In the genomic region with DNA sequence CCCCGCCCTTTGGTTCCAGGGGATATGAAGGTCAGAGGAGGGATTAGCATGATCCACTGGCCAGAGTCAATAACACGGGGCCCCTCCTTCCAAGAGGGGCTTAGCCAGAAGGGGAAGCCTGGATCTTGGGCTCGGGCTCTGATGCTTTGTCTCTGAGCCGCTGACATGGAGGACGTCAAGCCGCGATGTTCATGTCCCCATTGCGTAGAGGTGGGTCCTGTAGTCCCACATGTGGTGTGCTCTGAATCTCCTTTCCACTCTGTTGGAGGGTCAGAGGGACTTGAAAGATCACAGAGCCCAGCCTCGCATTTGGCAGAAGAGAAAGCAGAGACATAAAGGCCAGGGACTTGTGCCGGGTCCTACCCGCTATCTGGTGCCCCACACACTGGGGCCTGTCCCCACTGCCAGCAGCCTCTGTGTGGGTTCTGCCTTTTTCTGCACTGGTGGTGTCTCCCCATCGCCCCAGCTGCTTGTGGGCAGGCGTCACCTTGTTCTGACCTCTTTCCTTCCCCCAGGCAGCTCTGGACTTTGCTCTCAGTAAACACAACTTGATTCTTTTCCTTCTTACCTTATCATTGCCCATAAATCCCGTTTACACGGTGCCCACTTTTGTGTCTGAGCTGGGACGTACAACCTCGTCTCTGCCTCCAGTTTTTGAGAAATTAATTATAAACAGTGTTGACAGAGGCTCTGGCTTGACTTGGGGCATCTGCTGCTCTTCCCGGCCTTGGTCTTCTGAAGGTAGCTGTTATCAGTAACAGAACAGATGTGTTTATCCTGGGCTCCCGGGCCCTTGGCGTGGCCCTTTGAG, we compare ENCODE assay signal across 19 cellular contexts. TPM values are rescaled to one million over a fixed set of nuclear protein-coding genes. Genes with fewer than 3 reads are reported as not detected.
DNase-seq lines count a peak whose midpoint lies in the region; ATAC-seq and TF ChIP-seq lines count a peak whose summit lies in the region.
"Had no signal": no experiment of that assay in that cellular context is flagged by ENCODE, and none has a peak within 500 bp of the region (broad histone marks: within the 10 kb centered on the region; RNA-seq: fewer than 3 reads in every experiment).

No MANE protein-coding gene starts in this region.

- H3K27ac ChIP-seq in A673 (ENCODE audit: low read depth, low read length, poor library complexity, severe bottlenecking) (peak overlapping the region; percentile 42), colonic mucosa (peak overlapping the region; percentile 72)
- H3K27ac ChIP-seq: left ventricle myocardium inferior had no signal

- H3K9me3 ChIP-seq in A673 (ENCODE audit: low read depth, low read length, poor library complexity, severe bottlenecking) (no peaks in the 10 kb centered on the region), colonic mucosa (no peaks in the 10 kb centered on the region), mucosa of stomach (ENCODE audit: control insufficient read depth, low read length) (no peaks in the 10 kb centered on the region)
- H3K9me3 ChIP-seq: left ventricle myocardium inferior had no signal

- H3K4me3 ChIP-seq in A673 (ENCODE audit: low read depth, low read length, poor library complexity, severe bottlenecking) (no peak overlapping the region), colonic mucosa (no peak overlapping the region), mucosa of stomach (ENCODE audit: low read length) (peak overlapping the region; percentile 10)
- H3K4me3 ChIP-seq: left ventricle myocardium inferior had no signal

- H3K4me1 ChIP-seq in A673 (ENCODE audit: insufficient read depth, low read length, poor library complexity, severe bottlenecking) (peaks cover 14% of the 10 kb centered on the region), colonic mucosa (peaks cover 22% of the 10 kb centered on the region), mucosa of stomach (ENCODE audit: control insufficient read depth, insufficient read depth, low read length) (peaks cover 84% of the 10 kb centered on the region)

- H3K27ac Mint-ChIP-seq in activated naive CD4-positive, alpha-beta T cell treated with anti-CD3 and anti-CD28 coated beads, Interleukin-2, amount 50 U/mL, for 72 hours, result peak overlapping the region in 1 of 2 donors; percentile 41
- H3K27ac Mint-ChIP-seq: activated CD4-positive, alpha-beta memory T cell treated with anti-CD3 and anti-CD28 coated beads for 36 hours; activated T-helper 2 cell treated with anti-CD3 and anti-CD28 coated beads, Interferon-gamma antibody, Interleukin-2, Interleukin-4, amounts not matched to agents 10 μg/mL and 5 μg/mL and 100 μg/mL, durations not matched to agents 14 hours and 24 hours and 36 hours; stimulated activated naive CD8-positive, alpha-beta T cell treated with anti-CD3 and anti-CD28 coated beads, Interleukin-15, Interleukin-2, amounts not matched to agents 100 ng/mL and 50 ng/mL, for 24 hours had no signal

- BruUV-seq in A673 (replicated peaks; lab: Mats Ljungman, UMichigan), result no TSS peak

- H3K9me3 Mint-ChIP-seq in activated naive CD4-positive, alpha-beta T cell treated with anti-CD3 and anti-CD28 coated beads, Interleukin-2, amount 50 U/mL, for 72 hours, result no peaks in the 10 kb centered on the region
- H3K9me3 Mint-ChIP-seq: activated CD4-positive, alpha-beta memory T cell treated with anti-CD3 and anti-CD28 coated beads for 36 hours; activated T-helper 2 cell treated with anti-CD3 and anti-CD28 coated beads, Interferon-gamma antibody, Interleukin-2, Interleukin-4, amounts not matched to agents 10 μg/mL and 5 μg/mL and 100 μg/mL, durations not matched to agents 14 hours and 24 hours and 36 hours; stimulated activated naive CD8-positive, alpha-beta T cell treated with anti-CD3 and anti-CD28 coated beads, Interleukin-15, Interleukin-2, amounts not matched to agents 100 ng/mL and 50 ng/mL, for 24 hours had no signal

- H3K36me3 ChIP-seq in A673 (ENCODE audit: insufficient read depth, low read length, poor library complexity, severe bottlenecking), result no peaks in the 10 kb centered on the region
- H3K36me3 ChIP-seq in colonic mucosa, result no peaks in the 10 kb centered on the region
- peaks cover 3% of the 10 kb centered on the region for H3K36me3 ChIP-seq in mucosa of stomach (ENCODE audit: control insufficient read depth, insufficient read depth, low read length)

- intact Hi-C loops in A673 (cut with micrococcal nuclease; ENCODE audit: unreplicated experiment), result no loop called here
- intact Hi-C loops in colonic mucosa (cut with DNase I), result no loop called here

- H3K36me3 Mint-ChIP-seq in activated naive CD4-positive, alpha-beta T cell treated with anti-CD3 and anti-CD28 coated beads, Interleukin-2, amount 50 U/mL, for 72 hours, result no peaks in the 10 kb centered on the region
- H3K36me3 Mint-ChIP-seq: activated CD4-positive, alpha-beta memory T cell treated with anti-CD3 and anti-CD28 coated beads for 36 hours had no signal

- H3K27me3 ChIP-seq in A673 (replicated peaks; ENCODE audit: insufficient read depth, low read depth, low read length, poor library complexity), result no peaks in the 10 kb centered on the region
- no peaks in the 10 kb centered on the region for H3K27me3 ChIP-seq in colonic mucosa
- no peaks in the 10 kb centered on the region for H3K27me3 ChIP-seq in mucosa of stomach (ENCODE audit: control insufficient read depth, insufficient read depth, low read length)

- H3K9ac ChIP-seq in colonic mucosa (ENCODE audit: low read depth in 2 of 2, low read length in 2 of 2) (peak overlapping the region in 1 of 2 donors; percentile 87), mucosa of stomach (ENCODE audit: low read length) (peak overlapping the region; percentile 14)

- POLR2A ChIA-PET in A673 (lab: Charles Lee; ENCODE audit: low non-redundant PET), result no interaction called here

- DNase-seq in A673 (ENCODE audit: low spot score) (no peak), HuH-7 (ENCODE audit: low spot score) (peak; percentile 67), colonic mucosa (peak; percentile 79), T-helper 9 cell (no peak)
- DNase-seq in activated naive CD4-positive, alpha-beta T cell treated with anti-CD3 and anti-CD28 coated beads, Interleukin-2, amount 50 U/mL, for 72 hours (ENCODE audit: low spot score in 2 of 2), result no peak
- no peak for DNase-seq in stimulated activated CD4-positive, alpha-beta T cell treated with anti-CD3 and anti-CD28 coated beads, Interleukin-15, amount 100 ng/mL, for 24 hours
- DNase-seq: activated CD4-positive, alpha-beta memory T cell treated with anti-CD3 and anti-CD28 coated beads for 36 hours; dermis blood vessel endothelial cell; DMS153; HCEC 1CT; left ventricle myocardium inferior; NCI-H187; NCI-H526 treated with DMSO at 0.1 percent for 48 hours; RPMI8226; T1000 had no signal

- CTCF ChIA-PET in A673 (lab: Charles Lee), result no interaction called here

- TF ChIP-seq CTCF in A673 (conservative IDR thresholded peaks at IDR 0.05; ENCODE audit: low read depth, low read length) (no peak), colonic mucosa (IDR thresholded peaks at IDR 0.05) (no peak)

- ATAC-seq in activated naive CD4-positive, alpha-beta T cell treated with anti-CD3 and anti-CD28 coated beads, Interleukin-2, amount 50 U/mL, for 72 hours, result no peak
- ATAC-seq in HG02798 (IDR thresholded peaks at IDR 0.05; ENCODE audit: poor library complexity, unreplicated experiment), result no peak

RNA-seq across cellular contexts. Expression of a gene that starts 48.8 kb away (rescaled TPM):
- 19.5 and 19.9 TPM in 2 replicates for total RNA-seq in A673 (2021)
- total RNA-seq in colonic mucosa, result 10 to 100 TPM; 29.1 to 44.4 TPM
- total RNA-seq in activated naive CD4-positive, alpha-beta T cell treated with anti-CD3 and anti-CD28 coated beads, Interleukin-2, amount 50 U/mL, for 72 hours, result under 1 TPM in 1 of 2 donors, not detected in 1; 0.31 TPM

Comparison
In these comparisons a context has a peak if more than half of its experiments do, and no peak if none do; other contexts are left out.
1. DNase-seq: peak in HuH-7 (single experiment) and colonic mucosa (single experiment); none in A673 (single experiment), activated naive CD4-positive, alpha-beta T cell treated with anti-CD3 and anti-CD28 coated beads, Interleukin-2, amount 50 U/mL, for 72 hours (0 of 2), T-helper 9 cell (single experiment) and stimulated activated CD4-positive, alpha-beta T cell treated with anti-CD3 and anti-CD28 coated beads, Interleukin-15, amount 100 ng/mL, for 24 hours (single experiment).
2. RNA of a gene that starts 48.8 kb away (total RNA-seq): 29.1 to 44.4 TPM in colonic mucosa and 19.5 to 19.9 TPM in A673; 0.31 TPM in activated naive CD4-positive, alpha-beta T cell treated with anti-CD3 and anti-CD28 coated beads, Interleukin-2, amount 50 U/mL, for 72 hours; every median in the first group is over 10 times any median in the second.